17 cellular contexts compared by ENCODE assay signal in genomic region chr17:81438688-81439087, GRCh38. TPM values are rescaled to one million over a fixed set of nuclear protein-coding genes. Genes with fewer than 3 reads are reported as not detected.
DNase-seq lines count a peak whose midpoint lies in the region; TF ChIP-seq lines count a peak whose summit lies in the region.
"Had no signal": no experiment of that assay in that cellular context is flagged by ENCODE, and none has a peak within 500 bp of the region (broad histone marks: within the 10 kb centered on the region; RNA-seq: fewer than 3 reads in every experiment).

No MANE protein-coding gene starts in this region.

- H3K9ac ChIP-seq in BLaER1 = peak overlapping the region; percentile 75

- POLR2A ChIA-PET in RWPE1 (lab: Yijun Ruan, JAX; ENCODE audit: low non-redundant PET) = no interaction called here

- H3K9me3 ChIP-seq in BLaER1 = no peaks in the 10 kb centered on the region
- H3K9me3 ChIP-seq: Caco-2 had no signal

- peaks cover 100% of the 10 kb centered on the region for H3K4me1 ChIP-seq in BLaER1

- CTCF ChIA-PET in RWPE1 (lab: Yijun Ruan, JAX) = interaction anchor here (0.9 kb wide), 1 partner anchor 36 kb away, joined by 3 read pairs; no protein-coding TSS in a partner anchor

- no peaks in the 10 kb centered on the region for H3K27me3 ChIP-seq in BLaER1
- no peaks in the 10 kb centered on the region for H3K27me3 ChIP-seq in dorsolateral prefrontal cortex

- H3K27ac ChIP-seq in BLaER1 = peak overlapping the region; percentile 91
- H3K27ac ChIP-seq in RWPE1 = peak overlapping the region; percentile 67
- H3K27ac ChIP-seq in dorsolateral prefrontal cortex = peak overlapping the region in 8 of 59 donors; percentile 4 to 59 (median 46)
- H3K27ac ChIP-seq: C4-2B had no signal

- intact Hi-C loops in dorsolateral prefrontal cortex (cut with DNase I) = no loop called here

- TF ChIP-seq CTCF in RWPE1 (conservative IDR thresholded peaks at IDR 0.05; ENCODE audit: low read depth) (no peak), dorsolateral prefrontal cortex (IDR thresholded peaks at IDR 0.05 in 54 of 56, conservative IDR thresholded peaks at IDR 0.05 in 2 of 56; ENCODE audit: low read depth in 1 of 56, partially characterized antibody in 56 of 56) (no peak)

- peak; percentile 24 for DNase-seq in GDM1 (lab: John Stamatoyannopoulos, UW)
- DNase-seq in RWPE1 (ENCODE audit: low spot score) = no peak
- DNase-seq in dorsolateral prefrontal cortex = no peak
- DNase-seq in ecto neural progenitor cell (ENCODE audit: low spot score) = no peak
- DNase-seq in AG08395 (ENCODE audit: low spot score) = no peak
- no peak for DNase-seq in NCI-H510A treated with DMSO at 0.1 percent for 48 hours (lab: John Stamatoyannopoulos, UW)
- DNase-seq in activated CD4-positive, alpha-beta T cell treated with anti-CD3 and anti-CD28 coated beads, Interleukin-2, amount 50 U/mL, for 48 hours = no peak
- DNase-seq: 8988T; Caco-2; CD4-positive, alpha-beta T cell; GF-D8; H7; HFFc6; IMR-90 had no signal

- peak overlapping the region; percentile 93 for H3K4me2 ChIP-seq in BLaER1
- H3K4me2 ChIP-seq: GM23338 had no signal

- H4K20me1 ChIP-seq in BLaER1 = peaks cover 68% of the 10 kb centered on the region

- peaks cover 51% of the 10 kb centered on the region for H3K36me3 ChIP-seq in BLaER1

- H3K4me3 ChIP-seq in BLaER1 (peak overlapping the region; percentile 41), dorsolateral prefrontal cortex (peak overlapping the region in 41 of 59 donors; percentile 2 to 58 (median 45))
- H3K4me3 ChIP-seq: GM23338 had no signal

RNA-seq across cellular contexts. Expression of gene BAHCC1, which starts 43.4 kb away (rescaled TPM):
- total RNA-seq in dorsolateral prefrontal cortex = 10 to 100 TPM; 25.1 to 66.1 (median 38.0) TPM
